In the genomic region with DNA sequence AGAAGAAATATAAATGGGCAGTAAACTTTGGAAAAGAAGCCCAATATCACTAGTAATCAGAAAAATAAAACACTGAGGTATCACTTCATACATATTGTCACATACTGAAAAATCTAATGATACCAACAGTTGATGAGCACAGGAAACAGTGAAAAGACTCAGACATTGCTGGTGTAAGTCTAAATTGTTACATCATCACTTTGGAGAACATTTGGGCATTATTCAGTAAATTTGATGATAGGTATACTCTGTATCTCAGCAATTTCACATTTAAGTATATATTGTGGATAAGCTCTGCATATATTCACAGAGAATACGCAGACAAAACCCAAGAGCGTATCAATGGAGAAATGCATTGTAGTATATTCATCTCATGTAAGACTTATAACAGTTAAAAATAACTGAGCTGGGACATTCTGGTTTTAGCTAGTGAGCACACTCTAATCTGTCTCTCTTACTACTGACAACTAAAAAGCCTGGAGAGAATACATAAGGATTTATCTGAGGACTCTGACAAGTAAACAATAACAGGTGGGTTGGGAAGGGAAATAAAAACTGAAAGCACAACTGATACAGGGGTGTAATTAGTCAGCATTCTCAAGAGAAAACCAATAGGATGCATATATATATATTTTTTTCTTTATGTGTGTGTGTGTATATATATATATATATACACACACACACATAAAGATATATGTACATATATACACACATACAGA, we compare ENCODE assay signal across 12 cellular contexts.
A peak's percentile ranks its signal among the peaks of the same experiment; 100 is the strongest.
DNase-seq lines count a peak whose midpoint lies in the region; ATAC-seq, FAIRE-seq and TF ChIP-seq lines count a peak whose summit lies in the region.
"Had no signal": no experiment of that assay in that cellular context is flagged by ENCODE, and none has a peak within 500 bp of the region (broad histone marks: within the 10 kb centered on the region; RNA-seq: fewer than 3 reads in every experiment).

No MANE protein-coding gene starts in this region.

- H4K91ac ChIP-seq in trophoblast cell (ENCODE audit: low read depth, low read length): no peak overlapping the region

- no peak for TF ChIP-seq POLR2A in lower leg skin (IDR thresholded peaks at IDR 0.05)

- H2AFZ ChIP-seq in trophoblast cell (ENCODE audit: insufficient read depth, low read length, poor library complexity): no peak overlapping the region

- H3K79me2 ChIP-seq in trophoblast cell (ENCODE audit: control insufficient read depth, insufficient read depth, low read length, poor library complexity): no peaks in the 10 kb centered on the region

- H3K18ac ChIP-seq in trophoblast cell (ENCODE audit: low read length): no peak overlapping the region

- no peak overlapping the region for H3K4ac ChIP-seq in trophoblast cell (ENCODE audit: low read depth, low read length)

- no peaks in the 10 kb centered on the region for H3K27me3 ChIP-seq in trophoblast cell (ENCODE audit: insufficient read depth, low read length)
- no peaks in the 10 kb centered on the region for H3K27me3 ChIP-seq in ascending aorta

- H2AK5ac ChIP-seq in trophoblast cell (ENCODE audit: low read length): no peak overlapping the region

- DNase-seq in GM18507 (ENCODE audit: extremely low spot score, insufficient read length, low read depth) (no peak), trophoblast cell (no peak), lower leg skin (ENCODE audit: low spot score in 2 of 2) (no peak), ascending aorta (ENCODE audit: low spot score in 2 of 2) (no peak)
- DNase-seq in activated CD4-positive, CD25-positive, alpha-beta regulatory T cell treated with anti-CD3 and anti-CD28 coated beads, Interleukin-2, amount 50 U/mL, for 72 hours: no peak
- DNase-seq: C1 segment of cervical spinal cord; NCI-H1694; stimulated activated CD4-positive, alpha-beta T cell treated with anti-CD3 and anti-CD28 coated beads, Interleukin-2, amount 100 ng/mL, for 24 hours had no signal

- TF ChIP-seq CTCF in lower leg skin (IDR thresholded peaks at IDR 0.05) (no peak), ascending aorta (IDR thresholded peaks at IDR 0.05) (no peak)

- H3K4me2 ChIP-seq in trophoblast cell (ENCODE audit: low read length): no peak overlapping the region

- H3K9me3 ChIP-seq in trophoblast cell (ENCODE audit: insufficient read depth, low read depth, low read length) (peaks cover 2% of the 10 kb centered on the region), ascending aorta (no peaks in the 10 kb centered on the region)

- H2BK12ac ChIP-seq in trophoblast cell (ENCODE audit: low read length): no peak overlapping the region

- intact Hi-C loops in lower leg skin (cut with DNase I; ENCODE audit: low total_unique reads) (no loop called here), ascending aorta (cut with DNase I) (no loop called here)

- no peak overlapping the region for H3K14ac ChIP-seq in trophoblast cell (ENCODE audit: low read length)

- H2BK5ac ChIP-seq in trophoblast cell (ENCODE audit: low read depth, low read length, poor library complexity): no peak overlapping the region

- H3K36me3 ChIP-seq in trophoblast cell (ENCODE audit: control insufficient read depth in 1 of 2, insufficient read depth in 2 of 2, low read length in 2 of 2) (no peaks in the 10 kb centered on the region), ascending aorta (no peaks in the 10 kb centered on the region)

- ATAC-seq in GM19372 (IDR thresholded peaks at IDR 0.05; ENCODE audit: low read depth, unreplicated experiment) (peak; percentile 70), HG02798 (IDR thresholded peaks at IDR 0.05; ENCODE audit: poor library complexity, unreplicated experiment) (peak; percentile 85), HG03520 (IDR thresholded peaks at IDR 0.05; ENCODE audit: unreplicated experiment) (peak; percentile 83)

- H4K8ac ChIP-seq in trophoblast cell (ENCODE audit: low read depth, low read length): no peak overlapping the region

- H3K4me1 ChIP-seq in trophoblast cell (ENCODE audit: control insufficient read depth in 1 of 2, insufficient read depth in 2 of 2, low read length in 2 of 2) (no peaks in the 10 kb centered on the region), ascending aorta (no peaks in the 10 kb centered on the region)

- H2BK120ac ChIP-seq in trophoblast cell (ENCODE audit: insufficient read depth, low read length, poor library complexity): no peak overlapping the region

- H4K12ac ChIP-seq in trophoblast cell (ENCODE audit: low read depth, low read length): no peak overlapping the region

- no peak overlapping the region for H3K27ac ChIP-seq in trophoblast cell (ENCODE audit: low read depth, low read length)
- no peak overlapping the region for H3K27ac ChIP-seq in ascending aorta

- H3K4me3 ChIP-seq in trophoblast cell (ENCODE audit: low read depth, low read length) (no peak overlapping the region), lower leg skin (ENCODE audit: low read depth, poor library complexity, severe bottlenecking) (no peak overlapping the region), ascending aorta (no peak overlapping the region)

- no peaks in the 10 kb centered on the region for H3K79me1 ChIP-seq in trophoblast cell (ENCODE audit: low read length)

- no peak overlapping the region for H3K9ac ChIP-seq in trophoblast cell (ENCODE audit: low read length)

- WGBS in trophoblast cell (ENCODE audit: extremely low coverage, insufficient coverage, insufficient read length): no CpG with 5 or more reads among the region's 2 CpGs
- 98 to 100% methylated on average over 2 of the region's 2 CpGs for WGBS in lower leg skin, 2 donors

- peak; percentile 26 for FAIRE-seq in GM18507 (lab: Jason Lieb, UNC)
- FAIRE-seq: islet of Langerhans had no signal

- H3K23ac ChIP-seq in trophoblast cell (ENCODE audit: low read length): no peak overlapping the region
